In the genomic region with DNA sequence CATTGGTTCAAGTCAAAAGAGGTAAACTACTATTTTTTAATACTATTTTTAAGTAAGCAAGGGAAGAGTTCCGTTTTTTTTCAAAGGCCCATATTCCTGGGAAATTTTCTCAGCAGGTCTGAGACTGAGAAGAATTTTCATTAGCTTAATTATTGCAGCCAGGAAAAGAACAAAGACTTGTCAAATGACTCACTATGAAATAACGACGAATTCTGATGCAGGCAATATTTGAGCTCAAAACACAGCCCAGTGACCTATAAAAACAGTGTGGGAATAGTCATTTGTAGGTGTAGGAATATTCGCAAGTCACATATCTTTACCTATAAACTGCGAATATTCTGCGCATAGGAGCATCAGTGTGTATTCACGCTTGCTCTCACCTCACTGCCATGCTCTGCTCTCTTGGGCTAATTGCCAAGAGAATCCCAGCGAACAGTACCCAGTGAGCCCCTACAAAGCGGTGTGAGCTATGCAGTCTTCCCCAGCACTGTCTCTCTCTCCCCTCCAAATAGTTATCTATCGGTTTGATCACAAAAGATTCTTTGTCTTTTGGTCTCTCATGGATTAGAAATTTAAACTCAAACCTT, we compare ENCODE assay signal across 16 cellular contexts.
DNase-seq lines count a peak whose midpoint lies in the region; ATAC-seq and TF ChIP-seq lines count a peak whose summit lies in the region.
"Had no signal": no experiment of that assay in that cellular context is flagged by ENCODE, and none has a peak within 500 bp of the region (broad histone marks: within the 10 kb centered on the region; RNA-seq: fewer than 3 reads in every experiment).

No MANE protein-coding gene starts in this region.

- peak overlapping the region; percentile 83 for H3K27ac Mint-ChIP-seq in stimulated activated naive CD8-positive, alpha-beta T cell treated with anti-CD3 and anti-CD28 coated beads, Interleukin-15, Interleukin-2, amounts not matched to agents 100 ng/mL and 50 ng/mL, for 24 hours
- H3K27ac Mint-ChIP-seq in stimulated activated naive CD8-positive, alpha-beta T cell treated with anti-CD3 and anti-CD28 coated beads, Interleukin-15, amount 100 ng/mL, for 72 hours = no peak overlapping the region
- H3K27ac Mint-ChIP-seq in activated CD4-positive, alpha-beta memory T cell treated with anti-CD3 and anti-CD28 coated beads for 36 hours = peak overlapping the region; percentile 79
- peak overlapping the region in 4 of 6 donors; percentile 9 to 80 (median 74) for H3K27ac Mint-ChIP-seq in naive B cell
- H3K27ac Mint-ChIP-seq: endodermal cell had no signal

- CTCF ChIA-PET in activated CD4-positive, alpha-beta memory T cell treated with anti-CD3 and anti-CD28 coated beads for 36 hours (lab: Charles Lee) = interaction anchor here (0.6 to 1.0 kb wide), 3 partner anchors 11 to 65 kb away, joined by 3 read pairs; no protein-coding TSS in a partner anchor

- no peak for DNase-seq in stimulated activated naive CD8-positive, alpha-beta T cell treated with anti-CD3 and anti-CD28 coated beads, Interleukin-15, amount 100 ng/mL, for 72 hours
- DNase-seq in activated CD4-positive, alpha-beta memory T cell treated with anti-CD3 and anti-CD28 coated beads for 36 hours = no peak
- no peak for DNase-seq in naive B cell
- DNase-seq in hepatic stellate cell (ENCODE audit: low spot score) = no peak
- DNase-seq in NCI-H1092 (lab: John Stamatoyannopoulos, UW) = no peak
- no peak for DNase-seq in tibial artery
- DNase-seq: endodermal cell, hippocampal formation, mesendoderm, NCI-H146, right cardiac atrium had no signal

- no peak overlapping the region for H3K4me3 ChIP-seq in tibial artery
- H3K4me3 ChIP-seq: ascending aorta, vagina had no signal

- H3K4me1 Mint-ChIP-seq in stimulated activated naive CD8-positive, alpha-beta T cell treated with anti-CD3 and anti-CD28 coated beads, Interleukin-15, Interleukin-2, amounts not matched to agents 100 ng/mL and 50 ng/mL, for 24 hours (ENCODE audit: low read depth) = peaks cover 48% of the 10 kb centered on the region
- H3K4me1 Mint-ChIP-seq in stimulated activated naive CD8-positive, alpha-beta T cell treated with anti-CD3 and anti-CD28 coated beads, Interleukin-15, amount 100 ng/mL, for 72 hours = peaks cover 38% of the 10 kb centered on the region
- peaks cover 49% of the 10 kb centered on the region for H3K4me1 Mint-ChIP-seq in activated CD4-positive, alpha-beta memory T cell treated with anti-CD3 and anti-CD28 coated beads for 36 hours (ENCODE audit: low read depth)
- peaks cover 32 to 40% (median 35%) of the 10 kb centered on the region in 3 donors for H3K4me1 Mint-ChIP-seq in naive B cell

- peaks cover 34% of the 10 kb centered on the region for H3K36me3 Mint-ChIP-seq in stimulated activated naive CD8-positive, alpha-beta T cell treated with anti-CD3 and anti-CD28 coated beads, Interleukin-15, Interleukin-2, amounts not matched to agents 100 ng/mL and 50 ng/mL, for 24 hours (ENCODE audit: low read depth)
- H3K36me3 Mint-ChIP-seq in activated CD4-positive, alpha-beta memory T cell treated with anti-CD3 and anti-CD28 coated beads for 36 hours = peaks cover 11% of the 10 kb centered on the region
- peaks cover 0 to 7% of the 10 kb centered on the region in 2 donors for H3K36me3 Mint-ChIP-seq in naive B cell

- intact Hi-C loops in activated CD4-positive, alpha-beta memory T cell treated with anti-CD3 and anti-CD28 coated beads for 36 hours (cut with micrococcal nuclease) = no loop called here
- intact Hi-C loops in tibial artery (cut with DNase I; ENCODE audit: low total_unique reads) = no loop called here

- no peaks in the 10 kb centered on the region for H3K27me3 ChIP-seq in tibial artery
- H3K27me3 ChIP-seq: ascending aorta, vagina had no signal

- no peak overlapping the region for H3K4me3 Mint-ChIP-seq in stimulated activated naive CD8-positive, alpha-beta T cell treated with anti-CD3 and anti-CD28 coated beads, Interleukin-15, Interleukin-2, amounts not matched to agents 100 ng/mL and 50 ng/mL, for 24 hours
- H3K4me3 Mint-ChIP-seq in stimulated activated naive CD8-positive, alpha-beta T cell treated with anti-CD3 and anti-CD28 coated beads, Interleukin-15, amount 100 ng/mL, for 72 hours = peak overlapping the region in 1 of 2 donors; percentile 26
- no peak overlapping the region for H3K4me3 Mint-ChIP-seq in activated CD4-positive, alpha-beta memory T cell treated with anti-CD3 and anti-CD28 coated beads for 36 hours
- peak overlapping the region in 1 of 8 donors; percentile 35 for H3K4me3 Mint-ChIP-seq in naive B cell
- H3K4me3 Mint-ChIP-seq: endodermal cell had no signal

- no peaks in the 10 kb centered on the region for H3K9me3 Mint-ChIP-seq in stimulated activated naive CD8-positive, alpha-beta T cell treated with anti-CD3 and anti-CD28 coated beads, Interleukin-15, Interleukin-2, amounts not matched to agents 100 ng/mL and 50 ng/mL, for 24 hours
- H3K9me3 Mint-ChIP-seq in stimulated activated naive CD8-positive, alpha-beta T cell treated with anti-CD3 and anti-CD28 coated beads, Interleukin-15, amount 100 ng/mL, for 72 hours = no peaks in the 10 kb centered on the region
- no peaks in the 10 kb centered on the region for H3K9me3 Mint-ChIP-seq in activated CD4-positive, alpha-beta memory T cell treated with anti-CD3 and anti-CD28 coated beads for 36 hours
- H3K9me3 Mint-ChIP-seq in naive B cell = no peaks in the 10 kb centered on the region
- H3K9me3 Mint-ChIP-seq: endodermal cell had no signal

- TF ChIP-seq CTCF in tibial artery (IDR thresholded peaks at IDR 0.05) = no peak

- H3K4me1 ChIP-seq in tibial artery = no peaks in the 10 kb centered on the region
- H3K4me1 ChIP-seq: ascending aorta had no signal

- H3K36me3 ChIP-seq in tibial artery = no peaks in the 10 kb centered on the region
- H3K36me3 ChIP-seq: ascending aorta, vagina had no signal

- ATAC-seq in stimulated activated naive CD8-positive, alpha-beta T cell treated with anti-CD3 and anti-CD28 coated beads, Interleukin-15, amount 100 ng/mL, for 72 hours = no peak
- ATAC-seq in naive B cell (ENCODE audit: low read depth in 2 of 2) (no peak), GM18511 (IDR thresholded peaks at IDR 0.05; ENCODE audit: unreplicated experiment) (no peak)
- ATAC-seq: HepG2 had no signal

- POLR2A ChIA-PET in activated CD4-positive, alpha-beta memory T cell treated with anti-CD3 and anti-CD28 coated beads for 36 hours (lab: Charles Lee) = interaction anchor here (1.1 to 2.4 kb wide), 3 partner anchors 12 to 72 kb away, joined by 5 to 12 read pairs (median 8); no protein-coding TSS in a partner anchor

- H3K9me3 ChIP-seq in tibial artery = no peaks in the 10 kb centered on the region
- H3K9me3 ChIP-seq: ascending aorta, vagina had no signal

- no peak overlapping the region for H3K27ac ChIP-seq in tibial artery
- H3K27ac ChIP-seq: vagina had no signal

- no peaks in the 10 kb centered on the region for H3K27me3 Mint-ChIP-seq in stimulated activated naive CD8-positive, alpha-beta T cell treated with anti-CD3 and anti-CD28 coated beads, Interleukin-15, Interleukin-2, amounts not matched to agents 100 ng/mL and 50 ng/mL, for 24 hours
- H3K27me3 Mint-ChIP-seq in stimulated activated naive CD8-positive, alpha-beta T cell treated with anti-CD3 and anti-CD28 coated beads, Interleukin-15, amount 100 ng/mL, for 72 hours = no peaks in the 10 kb centered on the region
- no peaks in the 10 kb centered on the region for H3K27me3 Mint-ChIP-seq in activated CD4-positive, alpha-beta memory T cell treated with anti-CD3 and anti-CD28 coated beads for 36 hours
- H3K27me3 Mint-ChIP-seq in naive B cell = no peaks in the 10 kb centered on the region

Comparison
In these comparisons a context has a peak if more than half of its experiments do, and no peak if none do; other contexts are left out.
1. H3K27ac Mint-ChIP-seq: peak in stimulated activated naive CD8-positive, alpha-beta T cell treated with anti-CD3 and anti-CD28 coated beads, Interleukin-15, Interleukin-2, amounts not matched to agents 100 ng/mL and 50 ng/mL, for 24 hours (single experiment), activated CD4-positive, alpha-beta memory T cell treated with anti-CD3 and anti-CD28 coated beads for 36 hours (single experiment) and naive B cell (4 of 6); none in stimulated activated naive CD8-positive, alpha-beta T cell treated with anti-CD3 and anti-CD28 coated beads, Interleukin-15, amount 100 ng/mL, for 72 hours (0 of 2).